15 cellular contexts compared by ENCODE assay signal in genomic region chr10:62459500-62459899, GRCh38.
DNase-seq lines count a peak whose midpoint lies in the region; TF ChIP-seq lines count a peak whose summit lies in the region.
"Had no signal": no experiment of that assay in that cellular context is flagged by ENCODE, and none has a peak within 500 bp of the region (broad histone marks: within the 10 kb centered on the region; RNA-seq: fewer than 3 reads in every experiment).

No MANE protein-coding gene starts in this region.

- intact Hi-C loops in sigmoid colon (cut with DNase I), result no loop called here

- H2AFZ ChIP-seq in GM23248 (no peak overlapping the region), SK-N-SH (ENCODE audit: low read depth) (no peak overlapping the region), fibroblast of lung (ENCODE audit: low read length) (no peak overlapping the region)
- H2AFZ ChIP-seq: GM23338 had no signal

- H3K79me2 ChIP-seq in GM23248 (ENCODE audit: insufficient read depth), result no peaks in the 10 kb centered on the region
- no peaks in the 10 kb centered on the region for H3K79me2 ChIP-seq in SK-N-SH (ENCODE audit: insufficient read depth)
- no peaks in the 10 kb centered on the region for H3K79me2 ChIP-seq in fibroblast of lung (ENCODE audit: control insufficient read depth, insufficient read depth, low read length)

- no peaks in the 10 kb centered on the region for H4K20me1 ChIP-seq in GM23248 (ENCODE audit: insufficient read depth)
- no peaks in the 10 kb centered on the region for H4K20me1 ChIP-seq in SK-N-SH (ENCODE audit: insufficient read depth)
- no peaks in the 10 kb centered on the region for H4K20me1 ChIP-seq in fibroblast of lung (ENCODE audit: control insufficient read depth, extremely low read depth, insufficient read depth, low read length)
- H4K20me1 ChIP-seq: BLaER1 treated with 17β-estradiol and CSF1 and Interleukin-3, amounts not matched to agents 10 nM and 100 nM had no signal

- H3K4me3 ChIP-seq in GM23248 (no peak overlapping the region), SK-N-SH (ENCODE audit: low read depth in 2 of 2, low read length in 1 of 2) (no peak overlapping the region), fibroblast of lung (replicated peaks in 1 of 4; ENCODE audit: control extremely low read depth in 1 of 4, insufficient read depth in 1 of 4, low read depth in 3 of 4, low read length in 4 of 4) (no peak overlapping the region), sigmoid colon (no peak overlapping the region)
- H3K4me3 ChIP-seq: BLaER1 treated with 17β-estradiol and CSF1 and Interleukin-3, amounts not matched to agents 10 nM and 100 nM; GM23338 had no signal

- POLR2A ChIA-PET in SK-N-SH (lab: Yijun Ruan, JAX), result no interaction called here

- H3K36me3 ChIP-seq in GM23248 (ENCODE audit: low read depth) (no peaks in the 10 kb centered on the region), SK-N-SH (replicated peaks in 1 of 2; ENCODE audit: control insufficient read depth in 1 of 2, insufficient read depth in 2 of 2, low read length in 1 of 2) (no peaks in the 10 kb centered on the region), fibroblast of lung (ENCODE audit: control insufficient read depth, insufficient read depth, low read length) (no peaks in the 10 kb centered on the region), sigmoid colon (no peaks in the 10 kb centered on the region)
- H3K36me3 ChIP-seq: BLaER1 treated with 17β-estradiol and CSF1 and Interleukin-3, amounts not matched to agents 10 nM and 100 nM had no signal

- no peak for TF ChIP-seq RAD21 in SK-N-SH (IDR thresholded peaks at IDR 0.05; ENCODE audit: low read length)

- H3K4me2 ChIP-seq in GM23248 (ENCODE audit: unreplicated experiment) (peak overlapping the region; percentile 45), SK-N-SH (no peak overlapping the region; the same call in 1 of the 2 replicates), fibroblast of lung (ENCODE audit: extremely low read depth, insufficient read depth, low read length) (peak overlapping the region; percentile 64)
- H3K4me2 ChIP-seq: BLaER1 treated with 17β-estradiol and CSF1 and Interleukin-3, amounts not matched to agents 10 nM and 100 nM; GM23338 had no signal

- H3K27me3 ChIP-seq in GM23248 (replicated peaks; ENCODE audit: insufficient read depth) (no peaks in the 10 kb centered on the region), SK-N-SH (ENCODE audit: insufficient read depth) (no peaks in the 10 kb centered on the region), fibroblast of lung (ENCODE audit: control insufficient read depth, insufficient read depth, low read length) (no peaks in the 10 kb centered on the region), sigmoid colon (no peaks in the 10 kb centered on the region)
- H3K27me3 ChIP-seq: BLaER1 treated with 17β-estradiol and CSF1 and Interleukin-3, amounts not matched to agents 10 nM and 100 nM had no signal

- no peak for TF ChIP-seq POLR2A in sigmoid colon (IDR thresholded peaks at IDR 0.05)

- H3K9me3 ChIP-seq in GM23248 (ENCODE audit: low read depth) (no peaks in the 10 kb centered on the region), SK-N-SH (no peaks in the 10 kb centered on the region; the same call in 1 of the 2 replicates), fibroblast of lung (ENCODE audit: control insufficient read depth, insufficient read depth, low read depth, low read length) (no peaks in the 10 kb centered on the region), sigmoid colon (no peaks in the 10 kb centered on the region)

- no peak overlapping the region for H3K27ac ChIP-seq in GM23248
- peak overlapping the region; percentile 70 to 78 for H3K27ac ChIP-seq in SK-N-SH (ENCODE audit: low read depth in 2 of 2, low read length in 1 of 2)
- H3K27ac ChIP-seq in fibroblast of lung (ENCODE audit: insufficient read depth, low read length), result no peak overlapping the region
- H3K27ac ChIP-seq in sigmoid colon, result peak overlapping the region in 3 of 4 donors; percentile 57 to 72 (median 64)
- H3K27ac ChIP-seq: BLaER1 treated with 17β-estradiol and CSF1 and Interleukin-3, amounts not matched to agents 10 nM and 100 nM had no signal

- DNase-seq in GM23248 (no peak), SK-N-SH (no peak), fibroblast of lung (ENCODE audit: low read depth in 2 of 2) (no peak), sigmoid colon (no peak), kidney glomerular epithelial cell (lab: John Stamatoyannopoulos, UW) (no peak), SKM-1 treated with dmso at 0.1 percent for 144 hours (lab: John Stamatoyannopoulos, UW; ENCODE audit: unreplicated experiment) (no peak), amniotic stem cell (lab: John Stamatoyannopoulos, UW) (no peak), NCI-H2029 (lab: John Stamatoyannopoulos, UW) (no peak)
- DNase-seq: ACHN; CD4-positive, CD25-positive, alpha-beta regulatory T cell; DMS53; GF-D8; H7 had no signal

- peaks cover 34% of the 10 kb centered on the region for H3K4me1 ChIP-seq in GM23248 (ENCODE audit: insufficient read depth)
- H3K4me1 ChIP-seq in SK-N-SH (ENCODE audit: control insufficient read depth in 1 of 2, insufficient read depth in 2 of 2, low read depth in 1 of 2, low read length in 1 of 2), result peaks cover 0 to 2% of the 10 kb centered on the region in 2 experiments; a peak in 2 of 4 replicates
- H3K4me1 ChIP-seq in fibroblast of lung (ENCODE audit: control insufficient read depth, extremely low read depth, insufficient read depth, low read length), result peaks cover 9% of the 10 kb centered on the region
- peaks cover 0 to 32% (median 25%) of the 10 kb centered on the region in 4 donors for H3K4me1 ChIP-seq in sigmoid colon

- peaks cover 14% of the 10 kb centered on the region for H3F3A ChIP-seq in GM23248 (ENCODE audit: insufficient read depth)
- H3F3A ChIP-seq in SK-N-SH (replicated peaks; ENCODE audit: insufficient read depth), result no peaks in the 10 kb centered on the region

- no peaks in the 10 kb centered on the region for H3K9me2 ChIP-seq in GM23248 (ENCODE audit: insufficient read depth)
- no peaks in the 10 kb centered on the region for H3K9me2 ChIP-seq in SK-N-SH

- CTCF ChIA-PET in SK-N-SH (lab: Yijun Ruan, JAX), result interaction anchor here (1.2 to 2.7 kb wide), 2 partner anchors 22 to 195 kb away, joined by 3 to 10 read pairs; no protein-coding TSS in a partner anchor

- no peak for TF ChIP-seq EP300 in SK-N-SH (IDR thresholded peaks at IDR 0.05; ENCODE audit: borderline replicate concordance in 1 of 2, low read depth in 1 of 2, low read length in 1 of 2)
- TF ChIP-seq EP300 in sigmoid colon (IDR thresholded peaks at IDR 0.05), result no peak

- TF ChIP-seq CTCF in SK-N-SH (IDR thresholded peaks at IDR 0.05) (no peak), fibroblast of lung (conservative IDR thresholded peaks at IDR 0.05 in 1 of 2, IDR thresholded peaks at IDR 0.05 in 1 of 2; ENCODE audit: low read depth in 1 of 2, low read length in 2 of 2) (no peak), sigmoid colon (IDR thresholded peaks at IDR 0.05) (no peak)

- WGBS in GM23248 (ENCODE audit: low coverage in 1 of 2, low lambda C conversion rate in 2 of 2, missing lambda C conversion rate in 2 of 2), 2 experiments, result 93 to 96% methylated on average over 3 of the region's 3 CpGs
- 100% methylated on average over 3 of the region's 3 CpGs for WGBS in SK-N-SH (ENCODE audit: low lambda C conversion rate)
- 95 to 96% methylated on average over 3 of the region's 3 CpGs for WGBS in sigmoid colon, 2 donors

- H3K9ac ChIP-seq in GM23248 (no peak overlapping the region), SK-N-SH (no peak overlapping the region), fibroblast of lung (ENCODE audit: insufficient read depth, low read length) (no peak overlapping the region)
- H3K9ac ChIP-seq: BLaER1 treated with 17β-estradiol and CSF1 and Interleukin-3, amounts not matched to agents 10 nM and 100 nM had no signal

- in situ Hi-C loops in GM23248 (cut with MboI), result loop anchor here (25.0 kb wide), 1 partner anchor 353 kb away; the partner anchor contains the start of genes ADO and EGR2

TF ChIP-seq in SK-N-SH, 30 proteins besides CTCF, POLR2A, EP300 and RAD21 (continues in another document):
- TF ChIP-seq FOXJ3 (CRISPR knock-in tag; IDR thresholded peaks at IDR 0.05) (no peak), CHD2 (IDR thresholded peaks at IDR 0.05; ENCODE audit: low read length, partially characterized antibody) (no peak), PBX3 (IDR thresholded peaks at IDR 0.05) (no peak), MEF2A (IDR thresholded peaks at IDR 0.05; ENCODE audit: borderline replicate concordance, low read depth) (no peak), TCF12 (IDR thresholded peaks at IDR 0.05) (no peak), MXI1 (IDR thresholded peaks at IDR 0.05; ENCODE audit: low read depth, low read length) (no peak), ZBTB33 (IDR thresholded peaks at IDR 0.05; ENCODE audit: borderline replicate concordance, low read depth) (no peak), POLR2AphosphoS5 (IDR thresholded peaks at IDR 0.05; ENCODE audit: low read depth, low read length) (no peak)

Comparison
In these comparisons a context has a peak if more than half of its experiments do, and no peak if none do; other contexts are left out.
1. H3K27ac ChIP-seq: peak in SK-N-SH (2 of 2) and sigmoid colon (3 of 4); none in GM23248 (single experiment) and fibroblast of lung (single experiment).